ENCODE assay signal across 9 cellular contexts in the genomic region with DNA sequence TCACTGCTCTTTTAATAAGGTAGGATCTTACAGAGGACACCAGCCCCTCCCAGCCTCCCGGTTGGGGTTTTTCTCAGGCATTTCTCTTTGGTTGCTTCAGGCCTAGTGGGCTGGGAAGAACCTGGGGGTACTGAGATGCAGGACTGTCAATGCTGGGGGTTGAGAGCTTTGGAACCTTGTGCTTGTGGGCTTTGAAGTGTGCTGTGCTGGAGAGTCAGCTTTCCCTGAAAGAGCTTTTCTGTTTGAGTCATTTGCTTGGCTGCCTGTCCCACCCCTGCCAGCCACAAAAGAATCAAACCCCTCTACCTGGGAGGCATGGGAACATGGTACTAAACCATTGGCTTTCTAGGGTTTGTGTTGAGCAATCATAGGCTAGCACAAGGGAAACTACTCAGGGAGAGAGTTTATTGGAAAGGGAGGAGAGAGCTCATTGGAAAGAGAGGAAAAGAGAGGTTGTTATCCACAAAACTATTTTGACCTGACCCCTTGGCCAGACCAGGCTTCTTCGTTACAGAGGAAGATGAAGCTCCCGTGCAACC. TPM values are rescaled to one million over a fixed set of nuclear protein-coding genes. Genes with fewer than 3 reads are reported as not detected.
A peak's percentile ranks its signal among the peaks of the same experiment; 100 is the strongest.
DNase-seq lines count a peak whose midpoint lies in the region; ATAC-seq and TF ChIP-seq lines count a peak whose summit lies in the region.
"Had no signal": no experiment of that assay in that cellular context is flagged by ENCODE, and none has a peak within 500 bp of the region (broad histone marks: within the 10 kb centered on the region; RNA-seq: fewer than 3 reads in every experiment).

No MANE protein-coding gene starts in this region.

- peaks cover 57% of the 10 kb centered on the region for H3K27me3 ChIP-seq in gastroesophageal sphincter

- H3K36me3 ChIP-seq in gastroesophageal sphincter: peaks cover 0 to 11% of the 10 kb centered on the region in 2 donors

- H3K27ac ChIP-seq in temporal lobe (ENCODE audit: low read depth, low read length) (peak overlapping the region; percentile 80), gastroesophageal sphincter (no peak overlapping the region)

- H3K27me3 Mint-ChIP-seq in activated T-cell treated with anti-CD3 and anti-CD28 coated beads, Interleukin-2, amount 50 U/mL, for 72 hours (ENCODE audit: low read depth): no peaks in the 10 kb centered on the region
- no peaks in the 10 kb centered on the region for H3K27me3 Mint-ChIP-seq in activated naive CD8-positive, alpha-beta T cell

- no peak for DNase-seq in activated T-cell treated with anti-CD3 and anti-CD28 coated beads, Interleukin-2, amount 50 U/mL, for 72 hours
- no peak for DNase-seq in activated T-cell treated with anti-CD3 and anti-CD28 coated beads, Interleukin-2, amount 50 U/mL, for 48 hours
- DNase-seq in NCI-H1105 treated with DMSO at 0.1 percent for 48 hours (lab: John Stamatoyannopoulos, UW): no peak
- DNase-seq: DMS153 had no signal

- peaks cover 69% of the 10 kb centered on the region for H3K4me1 Mint-ChIP-seq in activated T-cell treated with anti-CD3 and anti-CD28 coated beads, Interleukin-2, amount 50 U/mL, for 72 hours (ENCODE audit: low read depth)
- H3K4me1 Mint-ChIP-seq in activated naive CD8-positive, alpha-beta T cell (ENCODE audit: low read depth): peaks cover 29% of the 10 kb centered on the region

- H3K9me3 ChIP-seq in iPS-18c (ENCODE audit: control insufficient read depth, insufficient read depth, low read length) (no peaks in the 10 kb centered on the region), gastroesophageal sphincter (no peaks in the 10 kb centered on the region)

- no peak for ATAC-seq in activated T-cell treated with anti-CD3 and anti-CD28 coated beads, Interleukin-2, amount 50 U/mL, for 72 hours (replicated peaks in 1 of 2)
- ATAC-seq in HG03135 (IDR thresholded peaks at IDR 0.05; ENCODE audit: unreplicated experiment) (no peak), gastroesophageal sphincter (no peak)

- no peak for TF ChIP-seq POLR2A in gastroesophageal sphincter (IDR thresholded peaks at IDR 0.05)

- peaks cover 28 to 42% of the 10 kb centered on the region in 2 donors for H3K36me3 Mint-ChIP-seq in activated T-cell treated with anti-CD3 and anti-CD28 coated beads, Interleukin-2, amount 50 U/mL, for 72 hours (ENCODE audit: insufficient read depth in 2 of 2)
- H3K36me3 Mint-ChIP-seq in activated naive CD8-positive, alpha-beta T cell: peaks cover 10% of the 10 kb centered on the region

- 87 to 100% methylated on average over 2 to 3 of the region's 3 CpGs for WGBS in gastroesophageal sphincter (ENCODE audit: low coverage in 1 of 2), 2 donors

- H3K4me3 ChIP-seq in iPS-18c (ENCODE audit: insufficient read depth, low read depth, low read length) (peak overlapping the region; percentile 96), gastroesophageal sphincter (peak overlapping the region in 1 of 2 donors; percentile 63)

- TF ChIP-seq EP300 in gastroesophageal sphincter (IDR thresholded peaks at IDR 0.05): no peak

- peak overlapping the region; percentile 73 for H3K27ac Mint-ChIP-seq in activated T-cell treated with anti-CD3 and anti-CD28 coated beads, Interleukin-2, amount 50 U/mL, for 72 hours
- H3K27ac Mint-ChIP-seq in activated naive CD8-positive, alpha-beta T cell: peak overlapping the region; percentile 83

- peaks cover 0 to 24% (median 16%) of the 10 kb centered on the region in 3 donors for H3K4me1 ChIP-seq in gastroesophageal sphincter

- TF ChIP-seq CTCF in gastroesophageal sphincter (IDR thresholded peaks at IDR 0.05): no peak

- no peaks in the 10 kb centered on the region for H3K9me3 Mint-ChIP-seq in activated T-cell treated with anti-CD3 and anti-CD28 coated beads, Interleukin-2, amount 50 U/mL, for 72 hours
- no peaks in the 10 kb centered on the region for H3K9me3 Mint-ChIP-seq in activated naive CD8-positive, alpha-beta T cell (ENCODE audit: low read depth)

- peak overlapping the region; percentile 98 to 99 for H3K4me3 Mint-ChIP-seq in activated T-cell treated with anti-CD3 and anti-CD28 coated beads, Interleukin-2, amount 50 U/mL, for 72 hours
- H3K4me3 Mint-ChIP-seq in activated naive CD8-positive, alpha-beta T cell: peak overlapping the region; percentile 96

RNA-seq across cellular contexts. Expression of a gene that starts 1.4 kb away (rescaled TPM):
- 10 to 100 TPM; 79.5 to 90.4 TPM for total RNA-seq in activated T-cell treated with anti-CD3 and anti-CD28 coated beads, Interleukin-2, amount 50 U/mL, for 72 hours
- total RNA-seq in temporal lobe: 174 TPM
- total RNA-seq in gastroesophageal sphincter: 10 to 100 TPM in 3 of 4 donors, 1 to 10 TPM in 1; 9.1 to 25.2 (median 14.0) TPM

RNA-seq across cellular contexts. Expression of a gene that starts 18.4 kb away (rescaled TPM):
- total RNA-seq in activated T-cell treated with anti-CD3 and anti-CD28 coated beads, Interleukin-2, amount 50 U/mL, for 72 hours: under 1 TPM; 0.30 to 0.60 TPM
- total RNA-seq in temporal lobe (0.25 TPM), gastroesophageal sphincter (not detected)
